ENCODE assay signal across 1 cellular context in genomic region chr7:157653827-157654207, GRCh38.
TF ChIP-seq lines count a peak whose summit lies in the region.

No MANE protein-coding gene starts in this region.

TF ChIP-seq in HepG2, 621 proteins besides CTCF, POLR2A, EP300 and RAD21:
- TF ChIP-seq HNRNPK (IDR thresholded peaks at IDR 0.05; ENCODE audit: low read depth, low read length, poor library complexity, severe bottlenecking) (peak; percentile 38), DNMT1 (CRISPR knock-in tag; IDR thresholded peaks at IDR 0.05) (no peak)
